In genomic region chr7:100476903-100477870, GRCh38 we compare ENCODE assay signal across 8 cellular contexts. TPM values are rescaled to one million over a fixed set of nuclear protein-coding genes. Genes with fewer than 3 reads are reported as not detected.
DNase-seq lines count a peak whose midpoint lies in the region; ATAC-seq and TF ChIP-seq lines count a peak whose summit lies in the region.

No MANE protein-coding gene starts in this region.

- no peaks in the 10 kb centered on the region for H3K27me3 ChIP-seq in cardiac muscle cell
- no peaks in the 10 kb centered on the region for H3K27me3 ChIP-seq in right atrium auricular region

- H3K4me3 ChIP-seq in cardiac muscle cell (peak overlapping the region; percentile 89), right atrium auricular region (peak overlapping the region; percentile 96 to 99)

- no peaks in the 10 kb centered on the region for H3K9me3 ChIP-seq in cardiac muscle cell (ENCODE audit: low read depth)
- no peaks in the 10 kb centered on the region for H3K9me3 ChIP-seq in right atrium auricular region

- no peaks in the 10 kb centered on the region for H3K9me3 Mint-ChIP-seq in activated T-helper 17 cell treated with anti-CD3 and anti-CD28 coated beads, Interleukin-2, amount 50 U/mL, for 72 hours

- H3K27me3 Mint-ChIP-seq in activated T-helper 17 cell treated with anti-CD3 and anti-CD28 coated beads, Interleukin-2, amount 50 U/mL, for 72 hours = no peaks in the 10 kb centered on the region

- peaks cover 30% of the 10 kb centered on the region for H3K4me1 ChIP-seq in cardiac muscle cell (ENCODE audit: low read depth)
- H3K4me1 ChIP-seq in right atrium auricular region = peaks cover 0 to 64% of the 10 kb centered on the region in 2 donors

- peak; percentile 43 for TF ChIP-seq CTCF in cardiac muscle cell (IDR thresholded peaks at IDR 0.05; ENCODE audit: low read depth, low read length)
- peak in 1 of 2 donors; percentile 41 for TF ChIP-seq CTCF in right atrium auricular region (IDR thresholded peaks at IDR 0.05)

- H3K27ac ChIP-seq in cardiac muscle cell (peak overlapping the region; percentile 87), right atrium auricular region (peak overlapping the region; percentile 93 to 97)

- H3K36me3 ChIP-seq in cardiac muscle cell (peaks cover 14% of the 10 kb centered on the region), right atrium auricular region (peaks cover 11% of the 10 kb centered on the region)

- peak overlapping the region; percentile 91 for H3K27ac Mint-ChIP-seq in activated T-helper 17 cell treated with anti-CD3 and anti-CD28 coated beads, Interleukin-2, amount 50 U/mL, for 72 hours

- no peak for ATAC-seq in left cardiac atrium
- no peak for ATAC-seq in activated T-helper 17 cell treated with anti-CD3 and anti-CD28 coated beads, Interleukin-2, amount 50 U/mL, for 72 hours (replicated peaks)
- no peak for ATAC-seq in HG02938 (IDR thresholded peaks at IDR 0.05; ENCODE audit: unreplicated experiment)
- ATAC-seq in GM19463 (IDR thresholded peaks at IDR 0.05; ENCODE audit: unreplicated experiment) = no peak

- DNase-seq in cardiac muscle cell (ENCODE audit: low read depth in 1 of 2, low spot score in 1 of 2) = no peak
- no peak for DNase-seq in left cardiac atrium
- DNase-seq in right atrium auricular region (ENCODE audit: low spot score) = no peak
- DNase-seq in stimulated activated CD4-positive, alpha-beta T cell treated with anti-CD3 and anti-CD28 coated beads, Interleukin-12 subunit alpha, Interleukin-12 subunit beta, amount 100 ng/mL, for 48 hours (ENCODE audit: low read depth in 2 of 3, low spot score in 1 of 3) = peak in 2 of 3 donors; percentile 38 to 48
- no peak for DNase-seq in NCI-H187 (lab: John Stamatoyannopoulos, UW)

- peaks cover 22% of the 10 kb centered on the region for H3K4me1 Mint-ChIP-seq in activated T-helper 17 cell treated with anti-CD3 and anti-CD28 coated beads, Interleukin-2, amount 50 U/mL, for 72 hours

- intact Hi-C loops in left cardiac atrium (cut with DNase I) = loop anchor here in 1 of 2 donors (5.0 kb wide), 2 partner anchors 70 to 215 kb away; partner anchors contain the start of gene GIGYF1

- peaks cover 68% of the 10 kb centered on the region for H3K36me3 Mint-ChIP-seq in activated T-helper 17 cell treated with anti-CD3 and anti-CD28 coated beads, Interleukin-2, amount 50 U/mL, for 72 hours (ENCODE audit: low read depth)

- H3K4me3 Mint-ChIP-seq in activated T-helper 17 cell treated with anti-CD3 and anti-CD28 coated beads, Interleukin-2, amount 50 U/mL, for 72 hours = peak overlapping the region; percentile 87

RNA-seq across cellular contexts. Expression of gene TSC22D4, which starts 1.8 kb away (rescaled TPM):
- total RNA-seq in cardiac muscle cell (103 and 133 TPM in 2 replicates), left cardiac atrium (10 to 100 TPM; 31.3 to 36.2 TPM), right atrium auricular region (10 to 100 TPM; 26.2 to 34.6 TPM)
- 91.9 and 138 TPM in 2 replicates for polyA plus RNA-seq in cardiac muscle cell
- 100 to 1,000 TPM in 1 of 2 donors, 10 to 100 TPM in 1; 88.5 to 163 TPM for total RNA-seq in activated T-helper 17 cell treated with anti-CD3 and anti-CD28 coated beads, Interleukin-2, amount 50 U/mL, for 72 hours

RNA-seq across cellular contexts. Expression of gene NYAP1, which starts 6.5 kb away (rescaled TPM):
- total RNA-seq in cardiac muscle cell (9.0 and 13.0 TPM in 2 replicates), left cardiac atrium (under 1 TPM; 0.59 to 0.97 TPM), right atrium auricular region (1 to 10 TPM in 1 of 2 donors, under 1 TPM in 1; 0.37 to 1.5 TPM)
- 0.06 and 0.22 TPM in 2 replicates for polyA plus RNA-seq in cardiac muscle cell
- total RNA-seq in activated T-helper 17 cell treated with anti-CD3 and anti-CD28 coated beads, Interleukin-2, amount 50 U/mL, for 72 hours = under 1 TPM; 0.15 to 0.19 TPM

RNA-seq across cellular contexts. Expression of gene SPACDR, which starts 13.1 kb away (rescaled TPM):
- total RNA-seq in cardiac muscle cell = 0.28 and 1.6 TPM in 2 replicates
- 0.79 and 1.2 TPM in 2 replicates for polyA plus RNA-seq in cardiac muscle cell
- under 1 TPM; 0.38 to 0.73 TPM for total RNA-seq in left cardiac atrium
- total RNA-seq in activated T-helper 17 cell treated with anti-CD3 and anti-CD28 coated beads, Interleukin-2, amount 50 U/mL, for 72 hours = 10 to 100 TPM in 1 of 2 donors, 1 to 10 TPM in 1; 3.3 to 17.3 TPM
- not detected for total RNA-seq in right atrium auricular region

RNA-seq across cellular contexts. Expression of gene PPP1R35, which starts 40.9 kb away (rescaled TPM):
- total RNA-seq in cardiac muscle cell = 51.5 and 81.5 TPM in 2 replicates
- polyA plus RNA-seq in cardiac muscle cell = 78.7 and 108 TPM in 2 replicates
- 10 to 100 TPM; 15.5 to 19.8 TPM for total RNA-seq in left cardiac atrium
- 10 to 100 TPM; 51.2 to 63.6 TPM for total RNA-seq in activated T-helper 17 cell treated with anti-CD3 and anti-CD28 coated beads, Interleukin-2, amount 50 U/mL, for 72 hours
- total RNA-seq in right atrium auricular region = 10 to 100 TPM; 18.7 to 20.2 TPM

RNA-seq across cellular contexts. Expression of gene MEPCE, which starts 47.6 kb away (rescaled TPM):
- total RNA-seq in cardiac muscle cell (28.5 and 41.7 TPM in 2 replicates), left cardiac atrium (10 to 100 TPM; 20.9 to 23.9 TPM), right atrium auricular region (10 to 100 TPM; 12.6 to 21.9 TPM)
- polyA plus RNA-seq in cardiac muscle cell = 21.5 and 27.0 TPM in 2 replicates
- total RNA-seq in activated T-helper 17 cell treated with anti-CD3 and anti-CD28 coated beads, Interleukin-2, amount 50 U/mL, for 72 hours = 10 to 100 TPM; 59.5 to 65.2 TPM

Comparison
In these comparisons a context has a peak if more than half of its experiments do, and no peak if none do; other contexts are left out.
1. DNase-seq: peak in stimulated activated CD4-positive, alpha-beta T cell treated with anti-CD3 and anti-CD28 coated beads, Interleukin-12 subunit alpha, Interleukin-12 subunit beta, amount 100 ng/mL, for 48 hours (2 of 3); none in cardiac muscle cell (0 of 2), left cardiac atrium (single experiment), right atrium auricular region (single experiment) and NCI-H187 (0 of 2).